In genomic region chr3:56316944-56317343, GRCh38 we compare ENCODE assay signal across 2 cellular contexts.
TF ChIP-seq lines count a peak whose summit lies in the region.

No MANE protein-coding gene starts in this region.

TF ChIP-seq in HepG2, 621 proteins besides CTCF, POLR2A, EP300 and RAD21:
- TF ChIP-seq THRA (CRISPR knock-in tag; IDR thresholded peaks at IDR 0.05; ENCODE audit: borderline replicate concordance) (no peak), MAFK (conservative IDR thresholded peaks at IDR 0.05 in 1 of 2, IDR thresholded peaks at IDR 0.05 in 1 of 2; ENCODE audit: low read length in 2 of 2) (peak; percentile 26 to 57; a peak in 3 of 4 replicates)

TF ChIP-seq in H1, 55 proteins besides CTCF, POLR2A, EP300 and RAD21:
- TF ChIP-seq POU5F1 (IDR thresholded peaks at IDR 0.05; ENCODE audit: low read depth, low read length) (no peak), SIRT6 (IDR thresholded peaks at IDR 0.05; ENCODE audit: low read length) (no peak), BRCA1 (IDR thresholded peaks at IDR 0.05; ENCODE audit: low read depth, low read length) (no peak), CTBP2 (IDR thresholded peaks at IDR 0.05; ENCODE audit: borderline replicate concordance, insufficient read depth, insufficient read length, low read length) (no peak), RBBP5 (IDR thresholded peaks at IDR 0.05; ENCODE audit: borderline replicate concordance, low read depth, low read length) (no peak), TAF7 (optimal IDR thresholded peaks at IDR 0.05; ENCODE audit: borderline replicate concordance, low read depth, low read length) (no peak), TCF12 (IDR thresholded peaks at IDR 0.05; ENCODE audit: low read depth, low read length) (no peak), CHD2 (IDR thresholded peaks at IDR 0.05; ENCODE audit: low read length) (no peak), EGR1 (IDR thresholded peaks at IDR 0.05; ENCODE audit: borderline replicate concordance, low read depth, low read length) (no peak), YY1 (IDR thresholded peaks at IDR 0.05; ENCODE audit: low read depth, low read length) (no peak), KDM1A (IDR thresholded peaks at IDR 0.05; ENCODE audit: borderline replicate concordance, low read length) (no peak), TEAD4 (IDR thresholded peaks at IDR 0.05; ENCODE audit: low read depth, low read length) (no peak), CREB1 (IDR thresholded peaks at IDR 0.05) (no peak)
- TF ChIP-seq, protein P1, sequence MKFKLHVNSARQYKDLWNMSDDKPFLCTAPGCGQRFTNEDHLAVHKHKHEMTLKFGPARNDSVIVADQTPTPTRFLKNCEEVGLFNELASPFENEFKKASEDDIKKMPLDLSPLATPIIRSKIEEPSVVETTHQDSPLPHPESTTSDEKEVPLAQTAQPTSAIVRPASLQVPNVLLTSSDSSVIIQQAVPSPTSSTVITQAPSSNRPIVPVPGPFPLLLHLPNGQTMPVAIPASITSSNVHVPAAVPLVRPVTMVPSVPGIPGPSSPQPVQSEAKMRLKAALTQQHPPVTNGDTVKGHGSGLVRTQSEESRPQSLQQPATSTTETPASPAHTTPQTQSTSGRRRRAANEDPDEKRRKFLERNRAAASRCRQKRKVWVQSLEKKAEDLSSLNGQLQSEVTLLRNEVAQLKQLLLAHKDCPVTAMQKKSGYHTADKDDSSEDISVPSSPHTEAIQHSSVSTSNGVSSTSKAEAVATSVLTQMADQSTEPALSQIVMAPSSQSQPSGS (IDR thresholded peaks at IDR 0.05; ENCODE audit: low read length), result no peak
- TF ChIP-seq, protein P2, sequence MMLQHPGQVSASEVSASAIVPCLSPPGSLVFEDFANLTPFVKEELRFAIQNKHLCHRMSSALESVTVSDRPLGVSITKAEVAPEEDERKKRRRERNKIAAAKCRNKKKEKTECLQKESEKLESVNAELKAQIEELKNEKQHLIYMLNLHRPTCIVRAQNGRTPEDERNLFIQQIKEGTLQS (IDR thresholded peaks at IDR 0.05; ENCODE audit: insufficient read depth, low read depth, low read length), result no peak
- TF ChIP-seq, protein P3, sequence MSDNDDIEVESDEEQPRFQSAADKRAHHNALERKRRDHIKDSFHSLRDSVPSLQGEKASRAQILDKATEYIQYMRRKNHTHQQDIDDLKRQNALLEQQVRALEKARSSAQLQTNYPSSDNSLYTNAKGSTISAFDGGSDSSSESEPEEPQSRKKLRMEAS (IDR thresholded peaks at IDR 0.05), result no peak
